9 cellular contexts compared by ENCODE assay signal in the genomic region with DNA sequence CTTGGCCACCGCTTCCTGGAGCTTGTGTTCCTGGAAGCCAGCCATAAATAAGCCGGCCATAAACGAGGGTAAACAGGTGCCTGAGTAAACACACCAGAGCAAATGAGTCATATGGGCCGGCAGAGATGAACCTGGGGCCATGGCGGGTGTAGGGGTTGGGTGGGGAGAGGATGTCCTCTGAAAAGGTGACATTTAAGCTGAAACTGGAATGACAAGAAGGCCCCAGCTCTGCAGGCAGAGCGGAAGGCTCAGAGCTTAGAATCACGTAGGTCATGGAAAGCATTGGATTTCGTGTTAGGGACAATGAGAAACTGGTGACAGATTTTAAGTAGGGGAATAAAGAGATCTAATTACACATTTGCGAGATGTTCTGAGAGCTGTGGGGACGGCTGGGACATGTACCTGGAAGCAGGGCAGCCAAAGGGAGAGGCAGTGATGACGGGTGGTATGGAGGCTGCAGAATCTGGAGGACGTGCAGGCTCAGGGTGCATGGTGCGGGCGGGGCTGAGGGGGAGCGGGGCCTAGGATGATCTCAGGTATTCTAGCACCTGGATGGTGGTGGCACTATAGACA. TPM values are rescaled to one million over a fixed set of nuclear protein-coding genes. Genes with fewer than 3 reads are reported as not detected.
A peak's percentile ranks its signal among the peaks of the same experiment; 100 is the strongest.
DNase-seq lines count a peak whose midpoint lies in the region; ATAC-seq lines count a peak whose summit lies in the region.
"Had no signal": no experiment of that assay in that cellular context is flagged by ENCODE, and none has a peak within 500 bp of the region (broad histone marks: within the 10 kb centered on the region; RNA-seq: fewer than 3 reads in every experiment).

No MANE protein-coding gene starts in this region.

- no peak overlapping the region for H2BK120ac ChIP-seq in mesendoderm (ENCODE audit: low read depth, low read length)

- H3K56ac ChIP-seq in mesendoderm (ENCODE audit: low read length): no peak overlapping the region

- no peak for ATAC-seq in CD4-positive, CD25-positive, alpha-beta regulatory T cell (ENCODE audit: low read depth in 2 of 2)
- ATAC-seq in GM21528 (IDR thresholded peaks at IDR 0.05; ENCODE audit: low FRiP score, unreplicated experiment): no peak
- no peak for ATAC-seq in GM21526 (IDR thresholded peaks at IDR 0.05; ENCODE audit: low FRiP score, unreplicated experiment)

- H3K36me3 Mint-ChIP-seq in CD4-positive, CD25-positive, alpha-beta regulatory T cell: peaks cover 9% of the 10 kb centered on the region

- no peak overlapping the region for H3K9ac ChIP-seq in mesendoderm (ENCODE audit: low read length)

- no peaks in the 10 kb centered on the region for H3K27me3 Mint-ChIP-seq in CD4-positive, CD25-positive, alpha-beta regulatory T cell

- no peak overlapping the region for H3K27ac ChIP-seq in CD4-positive, CD25-positive, alpha-beta regulatory T cell (ENCODE audit: insufficient read depth, low read length, poor library complexity, severe bottlenecking)
- H3K27ac ChIP-seq in mesendoderm (ENCODE audit: low read depth, low read length): no peak overlapping the region

- no peak overlapping the region for H3K4me3 Mint-ChIP-seq in CD4-positive, CD25-positive, alpha-beta regulatory T cell
- H3K4me3 Mint-ChIP-seq: T-helper 2 cell treated with Interferon-gamma antibody and Interleukin-4, amounts not matched to agents 5 μg/mL and 100 μg/mL, for 36 hours had no signal

- H3K18ac ChIP-seq in mesendoderm (ENCODE audit: low read length): no peak overlapping the region

- peaks cover 28% of the 10 kb centered on the region for H3K36me3 ChIP-seq in CD4-positive, CD25-positive, alpha-beta regulatory T cell (ENCODE audit: control insufficient read depth, insufficient read depth, low read length)
- H3K36me3 ChIP-seq in mesendoderm (ENCODE audit: control insufficient read depth, insufficient read depth, low read length): no peaks in the 10 kb centered on the region

- H3K4me2 ChIP-seq in mesendoderm (ENCODE audit: low read length): no peak overlapping the region

- no peaks in the 10 kb centered on the region for H3K9me3 ChIP-seq in CD4-positive, CD25-positive, alpha-beta regulatory T cell (ENCODE audit: control insufficient read depth in 2 of 2, low read length in 2 of 2)

- H3K27me3 ChIP-seq in CD4-positive, CD25-positive, alpha-beta regulatory T cell (ENCODE audit: control insufficient read depth, insufficient read depth, low read length): no peaks in the 10 kb centered on the region
- H3K27me3 ChIP-seq in mesendoderm (ENCODE audit: insufficient read depth, low read length, poor library complexity): no peaks in the 10 kb centered on the region

- H3K9me3 Mint-ChIP-seq in CD4-positive, CD25-positive, alpha-beta regulatory T cell: no peaks in the 10 kb centered on the region
- H3K9me3 Mint-ChIP-seq: T-helper 2 cell treated with Interferon-gamma antibody and Interleukin-4, amounts not matched to agents 5 μg/mL and 100 μg/mL, for 36 hours had no signal

- H3K4me1 Mint-ChIP-seq in CD4-positive, CD25-positive, alpha-beta regulatory T cell: peaks cover 0 to 6% (median 0%) of the 10 kb centered on the region in 4 donors

- peaks cover 3% of the 10 kb centered on the region for H3K4me1 ChIP-seq in CD4-positive, CD25-positive, alpha-beta regulatory T cell (ENCODE audit: control insufficient read depth, insufficient read depth, low read length, poor library complexity, severe bottlenecking)
- peaks cover 8% of the 10 kb centered on the region for H3K4me1 ChIP-seq in mesendoderm (ENCODE audit: control insufficient read depth, low read depth, low read length)

- no peaks in the 10 kb centered on the region for H3K79me2 ChIP-seq in mesendoderm (ENCODE audit: control insufficient read depth, insufficient read depth, low read length)

- H4K8ac ChIP-seq in mesendoderm (ENCODE audit: low read depth, low read length): no peak overlapping the region

- DNase-seq in CD4-positive, CD25-positive, alpha-beta regulatory T cell: no peak
- DNase-seq in HuH-7 (ENCODE audit: low spot score) (peak; percentile 90), amniotic epithelial cell (ENCODE audit: low read depth) (peak; percentile 40), mesendoderm (peak; percentile 16), NCI-H2227 (lab: John Stamatoyannopoulos, UW; ENCODE audit: unreplicated experiment) (no peak), medulla oblongata (ENCODE audit: extremely low spot score) (no peak)

- no peaks in the 10 kb centered on the region for H3K79me1 ChIP-seq in mesendoderm (ENCODE audit: low read length)

- no peak overlapping the region for H3K4ac ChIP-seq in mesendoderm (ENCODE audit: low read depth, low read length)

- no peak overlapping the region for H3K4me3 ChIP-seq in CD4-positive, CD25-positive, alpha-beta regulatory T cell (ENCODE audit: low read depth, low read length)
- no peak overlapping the region for H3K4me3 ChIP-seq in mesendoderm (ENCODE audit: low read length)

- no CpG with 5 or more reads among the region's 15 CpGs for WGBS in mesendoderm (ENCODE audit: extremely low coverage, insufficient coverage, low lambda C conversion rate)

- H3K27ac Mint-ChIP-seq in CD4-positive, CD25-positive, alpha-beta regulatory T cell: peak overlapping the region in 2 of 3 donors; percentile 46 to 92
- H3K27ac Mint-ChIP-seq: T-helper 2 cell treated with Interferon-gamma antibody and Interleukin-4, amounts not matched to agents 5 μg/mL and 100 μg/mL, for 36 hours had no signal

- no peak overlapping the region for H2BK15ac ChIP-seq in mesendoderm (replicated peaks; ENCODE audit: low read depth)

- no peak overlapping the region for H4K5ac ChIP-seq in mesendoderm (ENCODE audit: low read length)

- no peak overlapping the region for H2BK5ac ChIP-seq in mesendoderm (ENCODE audit: low read length)

- H2AK5ac ChIP-seq in mesendoderm (ENCODE audit: low read length): no peak overlapping the region

- H3K23ac ChIP-seq in mesendoderm (ENCODE audit: low read length): no peak overlapping the region

RNA-seq across cellular contexts. Expression of gene DNASE1, which starts 8.1 kb away (rescaled TPM):
- 41.9 TPM for total RNA-seq in CD4-positive, CD25-positive, alpha-beta regulatory T cell
- polyA plus RNA-seq in CD4-positive, CD25-positive, alpha-beta regulatory T cell: 1 to 10 TPM; 1.6 to 4.0 (median 3.6) TPM
- polyA plus RNA-seq in mesendoderm (2013, experiment 1 of 2): 3.8 TPM
- 3.6 TPM for polyA plus RNA-seq in mesendoderm (2013, experiment 2 of 2)

RNA-seq across cellular contexts. Expression of gene SLX4, which starts 35.0 kb away (rescaled TPM):
- 5.4 TPM for total RNA-seq in CD4-positive, CD25-positive, alpha-beta regulatory T cell
- under 1 TPM; 0.24 to 0.83 (median 0.42) TPM for polyA plus RNA-seq in CD4-positive, CD25-positive, alpha-beta regulatory T cell
- polyA plus RNA-seq in mesendoderm (2013, experiment 1 of 2): 4.6 TPM
- 4.7 TPM for polyA plus RNA-seq in mesendoderm (2013, experiment 2 of 2)

Comparison
In these comparisons a context has a peak if more than half of its experiments do, and no peak if none do; other contexts are left out.
1. DNase-seq: peak in HuH-7 (single experiment), amniotic epithelial cell (single experiment) and mesendoderm (single experiment); none in CD4-positive, CD25-positive, alpha-beta regulatory T cell (0 of 3), NCI-H2227 (single experiment) and medulla oblongata (single experiment).